Comparison of ENCODE assay signal across 1 cellular context in the genomic region with DNA sequence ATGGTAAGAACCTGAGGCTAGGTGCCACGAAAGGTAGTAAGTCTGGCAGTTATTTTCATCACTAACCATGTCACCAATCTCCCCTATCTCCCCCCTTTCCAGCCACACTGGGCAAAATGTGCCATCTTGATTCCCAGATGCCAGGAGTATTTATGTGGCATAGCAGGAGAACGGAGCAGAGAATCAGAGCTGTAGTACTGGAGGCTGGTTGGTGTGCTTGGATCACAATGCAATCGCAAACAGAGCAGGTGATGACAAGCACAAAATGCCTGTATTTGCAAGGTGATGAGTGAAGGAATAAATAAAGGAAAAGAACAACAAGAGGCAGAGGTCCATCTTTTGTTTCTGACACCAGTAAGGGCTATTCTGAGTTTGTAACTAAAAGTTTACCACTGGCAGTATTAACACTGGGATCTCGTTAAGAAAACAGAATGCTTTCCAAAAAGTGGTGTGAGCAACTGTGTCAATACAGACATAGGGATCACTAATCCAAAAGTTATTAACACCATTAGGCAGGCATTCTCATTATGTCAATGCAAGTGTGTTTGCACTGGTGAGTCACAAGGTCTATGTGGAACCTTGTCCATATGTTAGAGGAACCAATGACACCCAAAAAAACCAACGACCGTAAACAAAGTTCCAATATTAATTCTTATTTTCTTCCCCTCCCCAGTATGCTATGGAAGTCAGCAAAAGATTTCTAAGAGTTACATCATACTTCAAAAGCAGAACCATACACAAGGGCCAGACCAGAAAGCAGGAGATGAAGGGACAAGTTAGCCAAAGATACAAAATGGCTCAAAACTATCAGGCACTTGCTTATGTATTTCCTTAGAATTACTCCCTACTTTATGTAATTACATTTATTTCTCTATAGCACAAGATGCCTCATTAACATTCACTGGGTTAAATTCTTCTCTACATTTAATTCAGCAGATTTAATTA.
TF ChIP-seq lines count a peak whose summit lies in the region.

No MANE protein-coding gene starts in this region.

TF ChIP-seq in HepG2, 621 proteins besides CTCF, POLR2A, EP300 and RAD21 (continued from another document):
- TF ChIP-seq DMTF1 (CRISPR knock-in tag; IDR thresholded peaks at IDR 0.05) (no peak), MED1 (CRISPR knock-in tag; IDR thresholded peaks at IDR 0.05) (peak; percentile 57), RARA (CRISPR knock-in tag; IDR thresholded peaks at IDR 0.05) (peak; percentile 63), ZNF33A (CRISPR knock-in tag; IDR thresholded peaks at IDR 0.05; ENCODE audit: borderline replicate concordance) (no peak), FOSL1 (CRISPR knock-in tag; IDR thresholded peaks at IDR 0.05; ENCODE audit: borderline replicate concordance) (peak; percentile 59; the same call in 1 of the 2 replicates), FOXP4 (CRISPR knock-in tag; IDR thresholded peaks at IDR 0.05) (peak; percentile 64; the same call in 1 of the 2 replicates), SALL1 (CRISPR knock-in tag; IDR thresholded peaks at IDR 0.05) (peak; percentile 25; the same call in 1 of the 2 replicates), SRSF9 (IDR thresholded peaks at IDR 0.05; ENCODE audit: borderline replicate concordance, insufficient read depth, low read depth, low read length, poor library complexity, severe bottlenecking) (no peak), FOXA1 (IDR thresholded peaks at IDR 0.05) (peak; percentile 54; the same call in 1 of the 2 replicates), FOXA1 (CRISPR knock-in tag; IDR thresholded peaks at IDR 0.05) (peak; percentile 54; the same call in 1 of the 2 replicates), SMAD1 (CRISPR knock-in tag; IDR thresholded peaks at IDR 0.05; ENCODE audit: borderline replicate concordance, low read depth) (no peak), SATB2 (CRISPR knock-in tag; IDR thresholded peaks at IDR 0.05) (0 out of 2 replicates have a peak, but pooled peaks have one; percentile 22), ZNF720 (CRISPR knock-in tag; IDR thresholded peaks at IDR 0.05) (no peak), HOXA5 (CRISPR knock-in tag; IDR thresholded peaks at IDR 0.05) (peak; percentile 35; the same call in 1 of the 2 replicates), POGZ (CRISPR knock-in tag; IDR thresholded peaks at IDR 0.05) (0 out of 2 replicates have a peak, but pooled peaks have one; percentile 15), SAP130 (CRISPR knock-in tag; IDR thresholded peaks at IDR 0.05; ENCODE audit: low read depth) (peak; percentile 68), FOXA3 (CRISPR knock-in tag; IDR thresholded peaks at IDR 0.05) (peak; percentile 84), TCF7 (IDR thresholded peaks at IDR 0.05; ENCODE audit: low read depth) (peak; percentile 35), CEBPB (IDR thresholded peaks at IDR 0.05; ENCODE audit: borderline replicate concordance, low read depth, low read length) (peak; percentile 9; the same call in 1 of the 2 replicates), ATF4 (CRISPR knock-in tag; IDR thresholded peaks at IDR 0.05) (peak in 1 of 2 experiments; percentile 98; a peak in 2 of 4 replicates), TGIF2 (CRISPR knock-in tag; IDR thresholded peaks at IDR 0.05) (0 out of 2 replicates have a peak, but pooled peaks have one; percentile 43), ZNF460 (CRISPR knock-in tag; IDR thresholded peaks at IDR 0.05; ENCODE audit: borderline replicate concordance) (no peak), TBX2 (CRISPR knock-in tag; IDR thresholded peaks at IDR 0.05; ENCODE audit: borderline replicate concordance) (peak; percentile 74), BCL6 (CRISPR knock-in tag; IDR thresholded peaks at IDR 0.05) (peak; percentile 8; the same call in 1 of the 2 replicates), ZNF768 (CRISPR knock-in tag; IDR thresholded peaks at IDR 0.05) (no peak), GABPA (IDR thresholded peaks at IDR 0.05; ENCODE audit: low read depth, low read length) (no peak), GABPA (CRISPR knock-in tag; IDR thresholded peaks at IDR 0.05; ENCODE audit: low read depth) (0 out of 2 replicates have a peak, but pooled peaks have one; percentile 10), HMG20A (CRISPR knock-in tag; IDR thresholded peaks at IDR 0.05; ENCODE audit: borderline replicate concordance) (0 out of 2 replicates have a peak, but pooled peaks have one; percentile 43)
- TF ChIP-seq, protein P1, sequence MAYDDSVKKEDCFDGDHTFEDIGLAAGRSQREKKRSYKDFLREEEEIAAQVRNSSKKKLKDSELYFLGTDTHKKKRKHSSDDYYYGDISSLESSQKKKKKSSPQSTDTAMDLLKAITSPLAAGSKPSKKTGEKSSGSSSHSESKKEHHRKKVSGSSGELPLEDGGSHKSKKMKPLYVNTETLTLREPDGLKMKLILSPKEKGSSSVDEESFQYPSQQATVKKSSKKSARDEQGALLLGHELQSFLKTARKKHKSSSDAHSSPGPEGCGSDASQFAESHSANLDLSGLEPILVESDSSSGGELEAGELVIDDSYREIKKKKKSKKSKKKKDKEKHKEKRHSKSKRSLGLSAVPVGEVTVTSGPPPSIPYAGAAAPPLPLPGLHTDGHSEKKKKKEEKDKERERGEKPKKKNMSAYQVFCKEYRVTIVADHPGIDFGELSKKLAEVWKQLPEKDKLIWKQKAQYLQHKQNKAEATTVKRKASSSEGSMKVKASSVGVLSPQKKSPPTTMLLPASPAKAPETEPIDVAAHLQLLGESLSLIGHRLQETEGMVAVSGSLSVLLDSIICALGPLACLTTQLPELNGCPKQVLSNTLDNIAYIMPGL (CRISPR knock-in tag; IDR thresholded peaks at IDR 0.05; ENCODE audit: borderline replicate concordance in 1 of 2, low read depth in 1 of 2) = no peak
- TF ChIP-seq, protein P2, sequence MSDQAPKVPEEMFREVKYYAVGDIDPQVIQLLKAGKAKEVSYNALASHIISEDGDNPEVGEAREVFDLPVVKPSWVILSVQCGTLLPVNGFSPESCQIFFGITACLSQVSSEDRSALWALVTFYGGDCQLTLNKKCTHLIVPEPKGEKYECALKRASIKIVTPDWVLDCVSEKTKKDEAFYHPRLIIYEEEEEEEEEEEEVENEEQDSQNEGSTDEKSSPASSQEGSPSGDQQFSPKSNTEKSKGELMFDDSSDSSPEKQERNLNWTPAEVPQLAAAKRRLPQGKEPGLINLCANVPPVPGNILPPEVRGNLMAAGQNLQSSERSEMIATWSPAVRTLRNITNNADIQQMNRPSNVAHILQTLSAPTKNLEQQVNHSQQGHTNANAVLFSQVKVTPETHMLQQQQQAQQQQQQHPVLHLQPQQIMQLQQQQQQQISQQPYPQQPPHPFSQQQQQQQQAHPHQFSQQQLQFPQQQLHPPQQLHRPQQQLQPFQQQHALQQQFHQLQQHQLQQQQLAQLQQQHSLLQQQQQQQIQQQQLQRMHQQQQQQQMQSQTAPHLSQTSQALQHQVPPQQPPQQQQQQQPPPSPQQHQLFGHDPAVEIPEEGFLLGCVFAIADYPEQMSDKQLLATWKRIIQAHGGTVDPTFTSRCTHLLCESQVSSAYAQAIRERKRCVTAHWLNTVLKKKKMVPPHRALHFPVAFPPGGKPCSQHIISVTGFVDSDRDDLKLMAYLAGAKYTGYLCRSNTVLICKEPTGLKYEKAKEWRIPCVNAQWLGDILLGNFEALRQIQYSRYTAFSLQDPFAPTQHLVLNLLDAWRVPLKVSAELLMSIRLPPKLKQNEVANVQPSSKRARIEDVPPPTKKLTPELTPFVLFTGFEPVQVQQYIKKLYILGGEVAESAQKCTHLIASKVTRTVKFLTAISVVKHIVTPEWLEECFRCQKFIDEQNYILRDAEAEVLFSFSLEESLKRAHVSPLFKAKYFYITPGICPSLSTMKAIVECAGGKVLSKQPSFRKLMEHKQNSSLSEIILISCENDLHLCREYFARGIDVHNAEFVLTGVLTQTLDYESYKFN (CRISPR knock-in tag; conservative IDR thresholded peaks at IDR 0.05) = peak; percentile 43
- TF ChIP-seq, protein P3, sequence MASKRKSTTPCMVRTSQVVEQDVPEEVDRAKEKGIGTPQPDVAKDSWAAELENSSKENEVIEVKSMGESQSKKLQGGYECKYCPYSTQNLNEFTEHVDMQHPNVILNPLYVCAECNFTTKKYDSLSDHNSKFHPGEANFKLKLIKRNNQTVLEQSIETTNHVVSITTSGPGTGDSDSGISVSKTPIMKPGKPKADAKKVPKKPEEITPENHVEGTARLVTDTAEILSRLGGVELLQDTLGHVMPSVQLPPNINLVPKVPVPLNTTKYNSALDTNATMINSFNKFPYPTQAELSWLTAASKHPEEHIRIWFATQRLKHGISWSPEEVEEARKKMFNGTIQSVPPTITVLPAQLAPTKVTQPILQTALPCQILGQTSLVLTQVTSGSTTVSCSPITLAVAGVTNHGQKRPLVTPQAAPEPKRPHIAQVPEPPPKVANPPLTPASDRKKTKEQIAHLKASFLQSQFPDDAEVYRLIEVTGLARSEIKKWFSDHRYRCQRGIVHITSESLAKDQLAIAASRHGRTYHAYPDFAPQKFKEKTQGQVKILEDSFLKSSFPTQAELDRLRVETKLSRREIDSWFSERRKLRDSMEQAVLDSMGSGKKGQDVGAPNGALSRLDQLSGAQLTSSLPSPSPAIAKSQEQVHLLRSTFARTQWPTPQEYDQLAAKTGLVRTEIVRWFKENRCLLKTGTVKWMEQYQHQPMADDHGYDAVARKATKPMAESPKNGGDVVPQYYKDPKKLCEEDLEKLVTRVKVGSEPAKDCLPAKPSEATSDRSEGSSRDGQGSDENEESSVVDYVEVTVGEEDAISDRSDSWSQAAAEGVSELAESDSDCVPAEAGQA (IDR thresholded peaks at IDR 0.05; ENCODE audit: low read depth) = no peak
- TF ChIP-seq, protein P3 (CRISPR knock-in tag; IDR thresholded peaks at IDR 0.05; ENCODE audit: borderline replicate concordance) = no peak
